Comparison of ENCODE assay signal across 29 cellular contexts in genomic region chr17:67283727-67284516, GRCh38.
"Had no signal": no experiment of that assay in that cellular context is flagged by ENCODE, and none has a peak within 500 bp of the region (broad histone marks: within the 10 kb centered on the region; RNA-seq: fewer than 3 reads in every experiment).

No MANE protein-coding gene starts in this region.

- H3K4me3 Mint-ChIP-seq: immature natural killer cell; naive thymus-derived CD8-positive, alpha-beta T cell; nephron; neural progenitor cell; stimulated activated naive B cell treated with anti-CD40 and anti-IgM and Interleukin-4, amounts not matched to agents 10 μg/mL and 1 μg/mL and 100 μg/mL, for 72 hours had no signal

- H3K27me3 Mint-ChIP-seq: naive thymus-derived CD8-positive, alpha-beta T cell; stimulated activated naive B cell treated with anti-CD40 and anti-IgM and Interleukin-4, amounts not matched to agents 10 μg/mL and 1 μg/mL and 100 μg/mL, for 72 hours had no signal

- H3K27ac Mint-ChIP-seq: immature natural killer cell; naive thymus-derived CD8-positive, alpha-beta T cell; nephron; neural progenitor cell; progenitor cell of endocrine pancreas; stimulated activated naive B cell treated with anti-CD40 and anti-IgM and Interleukin-4, amounts not matched to agents 10 μg/mL and 1 μg/mL and 100 μg/mL, for 72 hours had no signal

- DNase-seq: hypothalamus; immature natural killer cell; left colon; left lung; lower lobe of right lung; mammary epithelial cell; mesenchymal stem cell; naive thymus-derived CD8-positive, alpha-beta T cell; occipital lobe; ovary; right cardiac atrium; stimulated activated CD4-positive, alpha-beta T cell treated with anti-CD3 and anti-CD28 coated beads, Interleukin-12 subunit alpha, Interleukin-12 subunit beta, amount 100 ng/mL, for 4 hours; stimulated activated CD4-positive, alpha-beta T cell treated with anti-CD3 and anti-CD28 coated beads, Interleukin-15, amount 100 ng/mL, for 24 hours; stimulated activated CD4-positive, alpha-beta T cell treated with anti-CD3 and anti-CD28 coated beads, Interleukin-2, amount 100 ng/mL, for 24 hours; stimulated activated CD4-positive, alpha-beta T cell treated with anti-CD3 and anti-CD28 coated beads, Interleukin-4, amount 100 ng/mL, for 1 hour; stimulated activated naive B cell treated with anti-CD40 and anti-IgM and Interleukin-4, amounts not matched to agents 10 μg/mL and 1 μg/mL and 100 μg/mL, for 72 hours; stimulated activated naive CD8-positive, alpha-beta T cell treated with anti-CD3 and anti-CD28 coated beads, Interleukin-15, Interleukin-2, amounts not matched to agents 100 U/mL and 50 U/mL, for 24 hours; stomach; testis; thyroid gland; transverse colon; upper lobe of left lung had no signal

- H3K9me3 Mint-ChIP-seq: immature natural killer cell; naive thymus-derived CD8-positive, alpha-beta T cell; nephron; neural progenitor cell; stimulated activated naive B cell treated with anti-CD40 and anti-IgM and Interleukin-4, amounts not matched to agents 10 μg/mL and 1 μg/mL and 100 μg/mL, for 72 hours had no signal

- H3K27ac ChIP-seq: left lung, lower lobe of right lung, neural progenitor cell, neutrophil, ovary, skin epidermis, stomach, testis, thyroid gland, transverse colon, upper lobe of left lung, vagina had no signal

- ATAC-seq: left colon; left lung; lower lobe of right lung; naive thymus-derived CD8-positive, alpha-beta T cell; right cardiac atrium; sciatic nerve; stimulated activated naive B cell treated with anti-CD40 and anti-IgM and Interleukin-4, amounts not matched to agents 10 μg/mL and 1 μg/mL and 100 μg/mL, for 72 hours; stimulated activated naive CD8-positive, alpha-beta T cell treated with anti-CD3 and anti-CD28 coated beads, Interleukin-15, Interleukin-2, amounts not matched to agents 100 U/mL and 50 U/mL, for 24 hours had no signal

- H3K36me3 Mint-ChIP-seq: immature natural killer cell; naive thymus-derived CD8-positive, alpha-beta T cell; neural progenitor cell; stimulated activated naive B cell treated with anti-CD40 and anti-IgM and Interleukin-4, amounts not matched to agents 10 μg/mL and 1 μg/mL and 100 μg/mL, for 72 hours had no signal

- H3K4me1 Mint-ChIP-seq: naive thymus-derived CD8-positive, alpha-beta T cell; neural progenitor cell; stimulated activated naive B cell treated with anti-CD40 and anti-IgM and Interleukin-4, amounts not matched to agents 10 μg/mL and 1 μg/mL and 100 μg/mL, for 72 hours had no signal
